ENCODE assay signal across 8 cellular contexts in the genomic region with DNA sequence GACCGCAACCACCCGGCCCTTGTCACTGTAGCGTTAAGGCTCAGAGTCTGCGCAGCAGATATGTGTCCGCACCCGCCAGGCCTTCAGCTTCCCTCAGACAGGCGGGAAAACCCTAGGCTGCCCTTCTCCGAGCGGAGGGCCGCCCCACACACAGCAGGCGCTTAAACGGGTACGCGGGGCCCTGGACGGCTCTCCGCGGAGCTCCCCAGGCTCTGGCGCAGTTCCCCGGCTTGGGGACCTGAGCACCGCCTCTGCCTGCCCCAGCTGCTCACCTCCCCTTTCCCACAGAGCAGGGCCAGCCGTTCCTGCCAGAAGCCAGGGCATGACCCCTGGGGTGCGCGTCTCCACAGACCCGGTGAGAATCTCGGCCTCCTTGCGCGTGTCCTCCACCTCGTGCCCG. TPM values are rescaled to one million over a fixed set of nuclear protein-coding genes. Genes with fewer than 3 reads are reported as not detected.
DNase-seq lines count a peak whose midpoint lies in the region; ATAC-seq and TF ChIP-seq lines count a peak whose summit lies in the region.

No MANE protein-coding gene starts in this region.

- H3K4me2 ChIP-seq in GM23338: peak overlapping the region; percentile 81

- peaks cover 17% of the 10 kb centered on the region for H3K27me3 Mint-ChIP-seq in GM23338 (ENCODE audit: insufficient read depth, low read depth, poor library complexity)
- H3K27me3 Mint-ChIP-seq in immature natural killer cell (ENCODE audit: low read depth in 3 of 3): peaks cover 7 to 15% (median 10%) of the 10 kb centered on the region in 3 donors

- H3K36me3 Mint-ChIP-seq in GM23338 (ENCODE audit: low read depth) (peaks cover 62% of the 10 kb centered on the region), immature natural killer cell (peaks cover 17 to 23% (median 17%) of the 10 kb centered on the region in 3 donors)

- H3K4me1 ChIP-seq in GM23338 (ENCODE audit: insufficient read depth): peaks cover 12% of the 10 kb centered on the region

- H4K20me1 ChIP-seq in GM23338 (replicated peaks; ENCODE audit: insufficient read depth): no peaks in the 10 kb centered on the region

- TF ChIP-seq CTCF in GM23338 (conservative IDR thresholded peaks at IDR 0.05; ENCODE audit: low read depth in 2 of 2): no peak
- TF ChIP-seq CTCF in astrocyte of the cerebellum (IDR thresholded peaks at IDR 0.05; ENCODE audit: low read depth, low read length, missing control alignments): no peak
- no peak for TF ChIP-seq CTCF in GM20000 (IDR thresholded peaks at IDR 0.05; ENCODE audit: extremely low read depth, missing control alignments)

- in situ Hi-C loops in astrocyte of the cerebellum (cut with HindIII; ENCODE audit: low sequenced_read_pairs): no loop called here

- ATAC-seq in GM23338 (peak; percentile 41), GM21515 (IDR thresholded peaks at IDR 0.05; ENCODE audit: unreplicated experiment) (no peak), GM19463 (IDR thresholded peaks at IDR 0.05; ENCODE audit: unreplicated experiment) (no peak)

- H3F3A ChIP-seq in GM23338 (replicated peaks; ENCODE audit: low read depth): 0 out of 2 replicates have a peak, but pooled peaks cover 4% of the 10 kb centered on the region

- H3K4me1 Mint-ChIP-seq in GM23338 (peaks cover 8% of the 10 kb centered on the region), immature natural killer cell (peaks cover 14 to 17% of the 10 kb centered on the region in 2 donors)

- peak overlapping the region; percentile 76; the same call in 1 of the 2 replicates for H2AFZ ChIP-seq in GM23338

- peaks cover 80% of the 10 kb centered on the region for H3K9me3 Mint-ChIP-seq in GM23338
- H3K9me3 Mint-ChIP-seq in immature natural killer cell: peaks cover 20 to 51% (median 25%) of the 10 kb centered on the region in 6 donors

- DNase-seq in GM23338 (ENCODE audit: low spot score) (peak; percentile 68), astrocyte of the cerebellum (ENCODE audit: low read depth) (no peak), immature natural killer cell (no peak), skeletal muscle cell (ENCODE audit: low read depth) (no peak), CD1c-positive myeloid dendritic cell (ENCODE audit: extremely low spot score) (no peak), GM20000 (ENCODE audit: low spot score) (no peak)

- no peaks in the 10 kb centered on the region for H3K27me3 ChIP-seq in GM23338 (ENCODE audit: insufficient read depth)

- 0 out of 2 replicates have a peak, but pooled peaks cover 6% of the 10 kb centered on the region for H3K9me2 ChIP-seq in GM23338 (ENCODE audit: insufficient read depth)

- peaks cover 3% of the 10 kb centered on the region; the same call in 1 of the 2 replicates for H3K36me3 ChIP-seq in GM23338 (ENCODE audit: insufficient read depth)

- no peak overlapping the region for H3K27ac Mint-ChIP-seq in GM23338
- peak overlapping the region in 4 of 6 donors; percentile 57 to 93 (median 78) for H3K27ac Mint-ChIP-seq in immature natural killer cell

- H3K4me3 Mint-ChIP-seq in GM23338: peak overlapping the region; percentile 79; the same call in 2 of the 3 replicates
- H3K4me3 Mint-ChIP-seq in immature natural killer cell: peak overlapping the region; percentile 59 to 91 (median 84)

- peak overlapping the region; percentile 66 for H3K4me3 ChIP-seq in GM23338
- peak overlapping the region; percentile 47 for H3K4me3 ChIP-seq in astrocyte of the cerebellum (ENCODE audit: low read depth, low read length)
- peak overlapping the region; percentile 53 for H3K4me3 ChIP-seq in skeletal muscle cell (ENCODE audit: low read depth, low read length)

- peak overlapping the region; percentile 69; the same call in 1 of the 2 replicates for H3K27ac ChIP-seq in GM23338 (ENCODE audit: low read depth)

- H3K79me2 ChIP-seq in GM23338 (replicated peaks; ENCODE audit: insufficient read depth): no peaks in the 10 kb centered on the region

TF ChIP-seq in GM23338, 12 proteins besides CTCF, POLR2A, EP300 and RAD21 (continues in another document):
- no peak for TF ChIP-seq REST (IDR thresholded peaks at IDR 0.05; ENCODE audit: unreplicated experiment)
- no peak for TF ChIP-seq ZNF331 (CRISPR knock-in tag; IDR thresholded peaks at IDR 0.05; ENCODE audit: low read depth)
- no peak for TF ChIP-seq NANOG (IDR thresholded peaks at IDR 0.05; ENCODE audit: borderline replicate concordance)
- TF ChIP-seq STAT1 (IDR thresholded peaks at IDR 0.05; ENCODE audit: unreplicated experiment): no peak
- no peak for TF ChIP-seq CREB1 (CRISPR knock-in tag; IDR thresholded peaks at IDR 0.05; ENCODE audit: low read depth)
- TF ChIP-seq EZH2 (IDR thresholded peaks at IDR 0.05; ENCODE audit: low read depth, unreplicated experiment): no peak
- TF ChIP-seq ZNF114 (CRISPR knock-in tag; IDR thresholded peaks at IDR 0.05): no peak
- TF ChIP-seq EZH2phosphoT487 (IDR thresholded peaks at IDR 0.05; ENCODE audit: unreplicated experiment): no peak

RNA-seq across cellular contexts. Expression of gene ZNF135, which starts 0.6 kb away (rescaled TPM):
- 9.8 and 10.3 TPM in 2 replicates for total RNA-seq in GM23338 (2014; rRNA removed; shearing (Covaris generic))
- polyA plus RNA-seq in GM23338 (2016; fragmentation: Nextera tagmentation; extraction: Ambion mirVana) (2.8 and 4.8 TPM in 2 replicates), immature natural killer cell (1 to 10 TPM in 1 of 3 donors, under 1 TPM in 1, not detected in 1; 0.64 to 4.1 TPM)

RNA-seq across cellular contexts. Expression of gene ZSCAN1, which starts 25.9 kb away (rescaled TPM):
- 0.93 and 1.5 TPM in 2 replicates for total RNA-seq in GM23338 (2014; rRNA removed; shearing (Covaris generic))
- polyA plus RNA-seq in GM23338 (2016; fragmentation: Nextera tagmentation; extraction: Ambion mirVana) (3.9 and 4.9 TPM in 2 replicates), immature natural killer cell (under 1 TPM in 1 of 3 donors, not detected in 2; 0.46 TPM)

RNA-seq across cellular contexts. Expression of gene ZSCAN18, which starts 38.4 kb away (rescaled TPM):
- 63.9 and 75.0 TPM in 2 replicates for total RNA-seq in GM23338 (2014; rRNA removed; shearing (Covaris generic))
- 25.1 and 29.1 TPM in 2 replicates for polyA plus RNA-seq in GM23338 (2016; fragmentation: Nextera tagmentation; extraction: Ambion mirVana)
- 10 to 100 TPM in 2 of 3 donors, 1 to 10 TPM in 1; 2.9 to 23.5 (median 15.2) TPM for polyA plus RNA-seq in immature natural killer cell

RNA-seq across cellular contexts. Expression of gene ZNF606, which starts 57.1 kb away (rescaled TPM):
- 54.4 and 55.6 TPM in 2 replicates for total RNA-seq in GM23338 (2014; rRNA removed; shearing (Covaris generic))
- polyA plus RNA-seq in GM23338 (2016; fragmentation: Nextera tagmentation; extraction: Ambion mirVana): 11.4 and 13.6 TPM in 2 replicates
- 1 to 10 TPM; 4.4 to 9.4 (median 5.1) TPM for polyA plus RNA-seq in immature natural killer cell
